ENCODE assay signal across 1 cellular context in the genomic region with DNA sequence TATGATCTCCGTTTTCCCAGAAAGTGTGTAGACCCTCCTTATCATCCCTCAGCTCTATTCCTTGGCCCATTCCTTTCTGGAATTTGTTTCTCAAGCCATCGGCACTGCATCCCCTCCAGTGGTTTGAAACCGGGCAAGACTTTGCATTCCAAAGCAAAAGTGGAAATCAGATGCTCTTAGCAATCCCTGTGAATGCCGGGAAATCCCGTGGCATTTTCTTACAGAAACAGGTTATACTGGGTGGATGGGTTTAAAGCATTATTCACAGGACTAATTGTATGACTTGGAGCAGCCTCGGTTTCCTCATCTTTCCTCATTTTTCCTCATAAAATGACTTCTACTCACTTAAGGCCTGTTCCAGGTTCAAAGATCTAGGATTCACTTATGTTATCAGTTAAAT.
TF ChIP-seq lines count a peak whose summit lies in the region.

No MANE protein-coding gene starts in this region.

TF ChIP-seq in WTC11, 78 proteins besides CTCF, POLR2A, EP300 and RAD21 (continued from another document):
- TF ChIP-seq ERG (CRISPR knock-in tag; IDR thresholded peaks at IDR 0.05) (no peak), RORB (CRISPR knock-in tag; IDR thresholded peaks at IDR 0.05) (no peak), CBFB (CRISPR knock-in tag; IDR thresholded peaks at IDR 0.05; ENCODE audit: low read depth) (no peak), NFATC4 (CRISPR knock-in tag; IDR thresholded peaks at IDR 0.05) (no peak), ZNF416 (CRISPR knock-in tag; IDR thresholded peaks at IDR 0.05) (no peak), IRF2 (CRISPR knock-in tag; IDR thresholded peaks at IDR 0.05; ENCODE audit: borderline replicate concordance, low read depth) (no peak), ZSCAN18 (CRISPR knock-in tag; IDR thresholded peaks at IDR 0.05) (no peak), SOX15 (CRISPR knock-in tag; IDR thresholded peaks at IDR 0.05) (no peak), ATF3 (CRISPR knock-in tag; conservative IDR thresholded peaks at IDR 0.05) (no peak), ZNF425 (CRISPR knock-in tag; conservative IDR thresholded peaks at IDR 0.05) (no peak), FOXP1 (CRISPR knock-in tag; IDR thresholded peaks at IDR 0.05; ENCODE audit: borderline replicate concordance) (no peak), ELF4 (CRISPR knock-in tag; IDR thresholded peaks at IDR 0.05; ENCODE audit: low read depth) (no peak)
- TF ChIP-seq, protein P1, sequence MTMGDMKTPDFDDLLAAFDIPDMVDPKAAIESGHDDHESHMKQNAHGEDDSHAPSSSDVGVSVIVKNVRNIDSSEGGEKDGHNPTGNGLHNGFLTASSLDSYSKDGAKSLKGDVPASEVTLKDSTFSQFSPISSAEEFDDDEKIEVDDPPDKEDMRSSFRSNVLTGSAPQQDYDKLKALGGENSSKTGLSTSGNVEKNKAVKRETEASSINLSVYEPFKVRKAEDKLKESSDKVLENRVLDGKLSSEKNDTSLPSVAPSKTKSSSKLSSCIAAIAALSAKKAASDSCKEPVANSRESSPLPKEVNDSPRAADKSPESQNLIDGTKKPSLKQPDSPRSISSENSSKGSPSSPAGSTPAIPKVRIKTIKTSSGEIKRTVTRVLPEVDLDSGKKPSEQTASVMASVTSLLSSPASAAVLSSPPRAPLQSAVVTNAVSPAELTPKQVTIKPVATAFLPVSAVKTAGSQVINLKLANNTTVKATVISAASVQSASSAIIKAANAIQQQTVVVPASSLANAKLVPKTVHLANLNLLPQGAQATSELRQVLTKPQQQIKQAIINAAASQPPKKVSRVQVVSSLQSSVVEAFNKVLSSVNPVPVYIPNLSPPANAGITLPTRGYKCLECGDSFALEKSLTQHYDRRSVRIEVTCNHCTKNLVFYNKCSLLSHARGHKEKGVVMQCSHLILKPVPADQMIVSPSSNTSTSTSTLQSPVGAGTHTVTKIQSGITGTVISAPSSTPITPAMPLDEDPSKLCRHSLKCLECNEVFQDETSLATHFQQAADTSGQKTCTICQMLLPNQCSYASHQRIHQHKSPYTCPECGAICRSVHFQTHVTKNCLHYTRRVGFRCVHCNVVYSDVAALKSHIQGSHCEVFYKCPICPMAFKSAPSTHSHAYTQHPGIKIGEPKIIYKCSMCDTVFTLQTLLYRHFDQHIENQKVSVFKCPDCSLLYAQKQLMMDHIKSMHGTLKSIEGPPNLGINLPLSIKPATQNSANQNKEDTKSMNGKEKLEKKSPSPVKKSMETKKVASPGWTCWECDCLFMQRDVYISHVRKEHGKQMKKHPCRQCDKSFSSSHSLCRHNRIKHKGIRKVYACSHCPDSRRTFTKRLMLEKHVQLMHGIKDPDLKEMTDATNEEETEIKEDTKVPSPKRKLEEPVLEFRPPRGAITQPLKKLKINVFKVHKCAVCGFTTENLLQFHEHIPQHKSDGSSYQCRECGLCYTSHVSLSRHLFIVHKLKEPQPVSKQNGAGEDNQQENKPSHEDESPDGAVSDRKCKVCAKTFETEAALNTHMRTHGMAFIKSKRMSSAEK (CRISPR knock-in tag; IDR thresholded peaks at IDR 0.05; ENCODE audit: borderline replicate concordance) = no peak
- TF ChIP-seq, protein P2, sequence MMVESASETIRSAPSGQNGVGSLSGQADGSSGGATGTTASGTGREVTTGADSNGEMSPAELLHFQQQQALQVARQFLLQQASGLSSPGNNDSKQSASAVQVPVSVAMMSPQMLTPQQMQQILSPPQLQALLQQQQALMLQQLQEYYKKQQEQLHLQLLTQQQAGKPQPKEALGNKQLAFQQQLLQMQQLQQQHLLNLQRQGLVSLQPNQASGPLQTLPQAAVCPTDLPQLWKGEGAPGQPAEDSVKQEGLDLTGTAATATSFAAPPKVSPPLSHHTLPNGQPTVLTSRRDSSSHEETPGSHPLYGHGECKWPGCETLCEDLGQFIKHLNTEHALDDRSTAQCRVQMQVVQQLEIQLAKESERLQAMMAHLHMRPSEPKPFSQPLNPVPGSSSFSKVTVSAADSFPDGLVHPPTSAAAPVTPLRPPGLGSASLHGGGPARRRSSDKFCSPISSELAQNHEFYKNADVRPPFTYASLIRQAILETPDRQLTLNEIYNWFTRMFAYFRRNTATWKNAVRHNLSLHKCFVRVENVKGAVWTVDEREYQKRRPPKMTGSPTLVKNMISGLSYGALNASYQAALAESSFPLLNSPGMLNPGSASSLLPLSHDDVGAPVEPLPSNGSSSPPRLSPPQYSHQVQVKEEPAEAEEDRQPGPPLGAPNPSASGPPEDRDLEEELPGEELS (CRISPR knock-in tag; IDR thresholded peaks at IDR 0.05) = no peak
